ENCODE assay signal across 14 cellular contexts in the genomic region with DNA sequence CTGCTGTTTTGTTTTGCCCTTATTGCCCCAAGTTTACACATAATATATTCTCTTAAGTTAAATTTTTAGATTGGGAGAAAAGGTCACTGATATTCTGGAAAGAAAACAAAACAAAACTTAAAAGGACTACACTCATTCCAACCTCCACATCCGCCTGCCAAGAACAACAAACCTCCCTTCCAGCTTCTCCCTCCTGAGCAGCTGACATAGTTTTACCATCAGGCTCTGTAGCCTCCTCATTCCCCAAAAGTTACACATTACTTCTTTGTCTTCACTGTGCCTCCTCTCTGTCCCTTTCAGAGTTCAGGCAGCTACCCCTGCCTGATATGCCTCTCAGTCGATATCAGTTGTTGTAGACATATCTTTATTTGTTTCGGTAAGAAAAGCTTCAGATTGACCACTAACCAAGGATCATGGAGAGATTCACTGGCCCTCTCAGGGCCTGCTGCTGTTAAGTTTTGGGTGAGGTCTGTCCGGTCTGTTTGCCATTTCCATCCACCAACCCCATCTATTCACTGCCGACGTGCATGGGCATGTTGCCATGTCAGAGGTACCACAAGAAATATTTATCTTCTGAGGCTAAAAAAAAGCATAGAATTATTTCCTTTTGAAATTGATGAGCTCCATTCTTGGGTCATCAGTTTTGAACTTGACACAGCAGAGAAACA.
DNase-seq lines count a peak whose midpoint lies in the region; ATAC-seq and TF ChIP-seq lines count a peak whose summit lies in the region.
"Had no signal": no experiment of that assay in that cellular context is flagged by ENCODE, and none has a peak within 500 bp of the region (broad histone marks: within the 10 kb centered on the region; RNA-seq: fewer than 3 reads in every experiment).

No MANE protein-coding gene starts in this region.

- H3K4me3 ChIP-seq in fibroblast of villous mesenchyme (ENCODE audit: low read depth, low read length) = no peak overlapping the region
- no peak overlapping the region for H3K4me3 ChIP-seq in neuronal stem cell (ENCODE audit: low read length in 2 of 2)
- H3K4me3 ChIP-seq in H7 (ENCODE audit: insufficient read depth, low read depth, low read length) = no peak overlapping the region
- H3K4me3 ChIP-seq in Peyer's patch = no peak overlapping the region
- H3K4me3 ChIP-seq: colonic mucosa, skin epidermis, upper lobe of left lung had no signal

- H2AFZ ChIP-seq in neuronal stem cell (ENCODE audit: low read length) = peak overlapping the region; percentile 75

- CTCF ChIA-PET in WTC11 (lab: Charles Lee) = no interaction called here

- DNase-seq in AG20443 (ENCODE audit: low spot score) = peak; percentile 17
- no peak for DNase-seq in WTC11 (ENCODE audit: low spot score)
- peak; percentile 30 for DNase-seq in fibroblast of villous mesenchyme (ENCODE audit: low read depth)
- no peak for DNase-seq in neuronal stem cell (ENCODE audit: low spot score)
- DNase-seq in H7 = no peak
- no peak for DNase-seq in Peyer's patch
- DNase-seq in left lobe of liver (ENCODE audit: low spot score) = no peak
- no peak for DNase-seq in HuH-7 (ENCODE audit: low spot score)
- DNase-seq: activated CD4-positive, alpha-beta T cell treated with anti-CD3 and anti-CD28 coated beads, Interleukin-2, amount 50 U/mL, for 48 hours; activated gamma-delta T cell treated with Interleukin-2 at 50 U/mL for 16 hours; colonic mucosa; glutamatergic neuron; upper lobe of left lung had no signal

- H2AK5ac ChIP-seq in neuronal stem cell (ENCODE audit: low read depth, low read length) = no peak overlapping the region

- H3K9ac ChIP-seq in neuronal stem cell (ENCODE audit: low read depth, low read length, poor library complexity) = no peak overlapping the region

- H3K27me3 ChIP-seq in neuronal stem cell (ENCODE audit: control insufficient read depth in 3 of 3, insufficient read depth in 3 of 3, low read depth in 1 of 3, low read length in 3 of 3) (no peaks in the 10 kb centered on the region), H7 (ENCODE audit: control insufficient read depth, insufficient read depth, low read length) (no peaks in the 10 kb centered on the region), Peyer's patch (no peaks in the 10 kb centered on the region)
- H3K27me3 ChIP-seq: colonic mucosa, upper lobe of left lung had no signal

- H3K4me2 ChIP-seq in neuronal stem cell (ENCODE audit: insufficient read depth, low read length, poor library complexity, severe bottlenecking) = no peak overlapping the region

- H3K36me3 Mint-ChIP-seq in WTC11 = no peaks in the 10 kb centered on the region

- H3K27ac Mint-ChIP-seq in WTC11 = peak overlapping the region; percentile 13; the same call in 1 of the 2 replicates

- no peak overlapping the region for H3K4ac ChIP-seq in neuronal stem cell (ENCODE audit: low read length)

- H4K8ac ChIP-seq in neuronal stem cell (ENCODE audit: low read depth, low read length) = no peak overlapping the region

- H3K9me3 Mint-ChIP-seq in WTC11 = no peaks in the 10 kb centered on the region

- no peak for TF ChIP-seq CTCF in WTC11 (IDR thresholded peaks at IDR 0.05)
- TF ChIP-seq CTCF in fibroblast of villous mesenchyme (IDR thresholded peaks at IDR 0.05; ENCODE audit: insufficient read depth, low read depth, low read length) = no peak
- TF ChIP-seq CTCF in Peyer's patch (IDR thresholded peaks at IDR 0.05) = no peak

- no peaks in the 10 kb centered on the region for H3K79me1 ChIP-seq in neuronal stem cell (ENCODE audit: low read depth, low read length)

- no peak overlapping the region for H2BK5ac ChIP-seq in neuronal stem cell (ENCODE audit: low read length)

- H3K4me1 Mint-ChIP-seq in WTC11 = no peaks in the 10 kb centered on the region

- no peak overlapping the region for H3K23ac ChIP-seq in neuronal stem cell (ENCODE audit: low read depth, low read length, poor library complexity)

- H4K91ac ChIP-seq in neuronal stem cell (ENCODE audit: low read depth, low read length, poor library complexity) = no peak overlapping the region

- H3K27ac ChIP-seq in neuronal stem cell (replicated peaks; ENCODE audit: low read length) (no peak overlapping the region), Peyer's patch (no peak overlapping the region)
- H3K27ac ChIP-seq: colonic mucosa, upper lobe of left lung had no signal

- peaks cover 11 to 25% of the 10 kb centered on the region in 2 donors for H3K4me1 ChIP-seq in neuronal stem cell (ENCODE audit: control insufficient read depth in 2 of 2, insufficient read depth in 1 of 2, low read depth in 1 of 2, low read length in 2 of 2)
- H3K4me1 ChIP-seq in Peyer's patch = no peaks in the 10 kb centered on the region
- H3K4me1 ChIP-seq: colonic mucosa had no signal

- H3K36me3 ChIP-seq in neuronal stem cell (replicated peaks in 1 of 2; ENCODE audit: control insufficient read depth in 2 of 2, insufficient read depth in 2 of 2, low read length in 2 of 2) = no peaks in the 10 kb centered on the region
- H3K36me3 ChIP-seq in H7 (replicated peaks; ENCODE audit: control insufficient read depth, insufficient read depth, low read length) = no peaks in the 10 kb centered on the region
- no peaks in the 10 kb centered on the region for H3K36me3 ChIP-seq in Peyer's patch
- H3K36me3 ChIP-seq: colonic mucosa, upper lobe of left lung had no signal

- no CpG with 5 or more reads among the region's 6 CpGs for WGBS in neuronal stem cell (ENCODE audit: extremely low coverage in 2 of 2, insufficient read length in 2 of 2, insufficient replicate concordance in 1 of 2), 2 donors

- no peak overlapping the region for H2BK15ac ChIP-seq in neuronal stem cell (ENCODE audit: low read length)

- no peak for TF ChIP-seq POLR2A in Peyer's patch (IDR thresholded peaks at IDR 0.05)

- H3K9me3 ChIP-seq in neuronal stem cell (replicated peaks in 1 of 2; ENCODE audit: control insufficient read depth in 2 of 2, insufficient read depth in 1 of 2, low read depth in 1 of 2, low read length in 2 of 2) (no peaks in the 10 kb centered on the region), Peyer's patch (no peaks in the 10 kb centered on the region)
- H3K9me3 ChIP-seq: colonic mucosa, upper lobe of left lung had no signal

- no peak overlapping the region for H3K14ac ChIP-seq in neuronal stem cell (ENCODE audit: low read length)

- ATAC-seq in WTC11 = no peak
- ATAC-seq in left lobe of liver = no peak

- H3K4me3 Mint-ChIP-seq in WTC11 = no peak overlapping the region

- H3K27me3 Mint-ChIP-seq in WTC11 (ENCODE audit: low read depth) = no peaks in the 10 kb centered on the region

- H2BK120ac ChIP-seq in neuronal stem cell (ENCODE audit: low read depth, low read length) = no peak overlapping the region

- POLR2A ChIA-PET in WTC11 (lab: Charles Lee) = no interaction called here

- no peak overlapping the region for H3K18ac ChIP-seq in neuronal stem cell (ENCODE audit: low read length)

- H2BK12ac ChIP-seq in neuronal stem cell (ENCODE audit: low read length) = no peak overlapping the region

TF ChIP-seq in WTC11, 78 proteins besides CTCF, POLR2A, EP300 and RAD21 (continues in another document):
- TF ChIP-seq IRF2 (CRISPR knock-in tag; IDR thresholded peaks at IDR 0.05; ENCODE audit: borderline replicate concordance, low read depth) (no peak), PRRX2 (CRISPR knock-in tag; IDR thresholded peaks at IDR 0.05) (no peak), MYBL2 (CRISPR knock-in tag; IDR thresholded peaks at IDR 0.05) (no peak), ZBTB21 (CRISPR knock-in tag; IDR thresholded peaks at IDR 0.05; ENCODE audit: borderline replicate concordance) (no peak), JUN (CRISPR knock-in tag; IDR thresholded peaks at IDR 0.05) (no peak), GABPB1 (CRISPR knock-in tag; IDR thresholded peaks at IDR 0.05) (no peak), ZNF425 (CRISPR knock-in tag; conservative IDR thresholded peaks at IDR 0.05) (no peak)

Comparison
In these comparisons a context has a peak if more than half of its experiments do, and no peak if none do; other contexts are left out.
1. DNase-seq: peak in AG20443 (single experiment) and fibroblast of villous mesenchyme (single experiment); none in WTC11 (single experiment), neuronal stem cell (single experiment), H7 (single experiment), Peyer's patch (0 of 3), left lobe of liver (single experiment) and HuH-7 (single experiment).